Comparison of ENCODE assay signal across 18 cellular contexts in the genomic region with DNA sequence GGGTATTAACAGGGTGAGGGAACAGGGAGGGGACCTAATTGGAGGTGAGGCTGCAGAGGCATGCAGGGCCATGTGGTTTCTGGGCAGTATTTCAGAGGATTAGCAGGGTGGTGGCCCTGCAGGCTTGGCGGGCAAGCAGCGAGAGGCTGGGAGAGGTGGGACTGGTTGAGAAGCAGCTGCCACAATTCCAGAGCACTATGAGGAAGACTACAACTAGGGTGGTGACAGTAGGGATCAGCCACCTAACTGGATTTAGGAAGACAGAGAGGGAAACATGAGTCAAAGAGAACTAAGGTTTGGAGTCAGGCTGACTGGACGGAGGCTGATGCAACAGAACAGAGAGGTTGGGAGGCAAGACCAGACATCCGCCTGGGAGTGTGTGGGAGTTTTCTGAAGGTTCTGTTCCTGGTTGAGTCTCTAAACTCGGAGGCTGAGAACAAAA. TPM values are rescaled to one million over a fixed set of nuclear protein-coding genes. Genes with fewer than 3 reads are reported as not detected.
DNase-seq lines count a peak whose midpoint lies in the region; ATAC-seq and TF ChIP-seq lines count a peak whose summit lies in the region.
"Had no signal": no experiment of that assay in that cellular context is flagged by ENCODE, and none has a peak within 500 bp of the region (broad histone marks: within the 10 kb centered on the region; RNA-seq: fewer than 3 reads in every experiment).

No MANE protein-coding gene starts in this region.

- no peak overlapping the region for H3K27ac ChIP-seq in HUES6 (ENCODE audit: low read depth, low read length)
- no peak overlapping the region for H3K27ac ChIP-seq in WERI-Rb-1
- H3K27ac ChIP-seq in iPS-18a (ENCODE audit: low read length), result no peak overlapping the region
- H3K27ac ChIP-seq: left lung had no signal

- H3K36me3 Mint-ChIP-seq in Caco-2 (ENCODE audit: insufficient read depth, unreplicated experiment), result peaks cover 2% of the 10 kb centered on the region
- H3K36me3 Mint-ChIP-seq: naive B cell had no signal

- H3K36me3 ChIP-seq in Caco-2 (ENCODE audit: control insufficient read depth, insufficient read depth, low read length) (no peaks in the 10 kb centered on the region), HUES6 (ENCODE audit: control insufficient read depth, insufficient read depth, low read length) (no peaks in the 10 kb centered on the region), WERI-Rb-1 (no peaks in the 10 kb centered on the region), iPS-18a (ENCODE audit: control insufficient read depth, low read depth, low read length) (no peaks in the 10 kb centered on the region)
- H3K36me3 ChIP-seq: BE2C, left lung had no signal

- H3K27me3 ChIP-seq in Caco-2 (replicated peaks; ENCODE audit: control insufficient read depth, insufficient read depth, low read length) (no peaks in the 10 kb centered on the region), HUES6 (ENCODE audit: control insufficient read depth, insufficient read depth, low read length) (peaks cover 57% of the 10 kb centered on the region), WERI-Rb-1 (ENCODE audit: insufficient read depth, low read depth, severe bottlenecking) (no peaks in the 10 kb centered on the region), iPS-18a (ENCODE audit: control insufficient read depth, insufficient read depth, low read length) (peaks cover 27% of the 10 kb centered on the region)
- H3K27me3 ChIP-seq: BE2C had no signal

- no TSS peak for BruUV-seq in Caco-2 (replicated peaks; lab: Mats Ljungman, UMichigan)

- CTCF ChIA-PET in Caco-2 (lab: Charles Lee), result no interaction called here

- H3K9ac ChIP-seq in HUES6 (ENCODE audit: low read length), result peak overlapping the region; percentile 53
- peak overlapping the region; percentile 10 for H3K9ac ChIP-seq in iPS-18a (ENCODE audit: low read length)

- peaks cover 6% of the 10 kb centered on the region for H3K4me1 Mint-ChIP-seq in Caco-2 (ENCODE audit: low read depth, unreplicated experiment)

- intact Hi-C loops in Caco-2 (cut with micrococcal nuclease; ENCODE audit: unreplicated experiment), result no loop called here

- H3K4me1 ChIP-seq in Caco-2, result no peaks in the 10 kb centered on the region
- H3K4me1 ChIP-seq in HUES6 (ENCODE audit: control insufficient read depth, insufficient read depth, low read length), result peaks cover 6% of the 10 kb centered on the region; the same call in 1 of the 2 replicates
- no peaks in the 10 kb centered on the region for H3K4me1 ChIP-seq in iPS-18a (ENCODE audit: control insufficient read depth, low read depth, low read length)
- H3K4me1 ChIP-seq: BE2C had no signal

- no peaks in the 10 kb centered on the region for H3K9me3 ChIP-seq in Caco-2
- H3K9me3 ChIP-seq in HUES6 (ENCODE audit: control insufficient read depth, insufficient read depth, low read depth, low read length), result no peaks in the 10 kb centered on the region
- no peaks in the 10 kb centered on the region for H3K9me3 ChIP-seq in WERI-Rb-1 (ENCODE audit: severe bottlenecking)
- H3K9me3 ChIP-seq in iPS-18a (ENCODE audit: control insufficient read depth, low read depth, low read length), result no peaks in the 10 kb centered on the region
- H3K9me3 ChIP-seq: BE2C, left lung had no signal

- ATAC-seq in GM21723 (IDR thresholded peaks at IDR 0.05; ENCODE audit: unreplicated experiment) (no peak), HG02870 (IDR thresholded peaks at IDR 0.05; ENCODE audit: unreplicated experiment) (no peak)
- ATAC-seq: activated T-cell treated with anti-CD3 and anti-CD28 coated beads, Interleukin-2, amount 50 U/mL, for 4 hours; left lung; Panc1 had no signal

- no peaks in the 10 kb centered on the region for H3K27me3 Mint-ChIP-seq in Caco-2 (ENCODE audit: insufficient read depth, unreplicated experiment)

- no peak for TF ChIP-seq CTCF in Caco-2 (IDR thresholded peaks at IDR 0.05; ENCODE audit: insufficient read depth in 1 of 2, low read depth in 1 of 2, low read length in 1 of 2, severe bottlenecking in 1 of 2, unreplicated experiment in 1 of 2)
- TF ChIP-seq CTCF in WERI-Rb-1 (IDR thresholded peaks at IDR 0.05; ENCODE audit: low read depth, low read length), result no peak

- H3K27ac Mint-ChIP-seq in Caco-2 (ENCODE audit: unreplicated experiment), result peak overlapping the region; percentile 76
- H3K27ac Mint-ChIP-seq: naive B cell had no signal

- no peak overlapping the region for H3K4me3 Mint-ChIP-seq in Caco-2 (ENCODE audit: unreplicated experiment)
- H3K4me3 Mint-ChIP-seq: activated T-cell treated with anti-CD3 and anti-CD28 coated beads, Interleukin-2, amount 50 U/mL, for 4 hours had no signal

- DNase-seq in Caco-2, result no peak
- peak; percentile 50 for DNase-seq in WERI-Rb-1
- no peak for DNase-seq in NCI-H1694 (lab: John Stamatoyannopoulos, UW)
- no peak for DNase-seq in activated naive CD4-positive, alpha-beta T cell (lab: John Stamatoyannopoulos, UW)
- DNase-seq: activated T-cell treated with anti-CD3 and anti-CD28 coated beads, Interleukin-2, amount 50 U/mL, for 4 hours; BE2C; hippocampal formation; left lung; naive B cell; NCI-H1436 treated with DMSO at 0.1 percent for 48 hours; NCI-H524 treated with DMSO at 0.1 percent for 48 hours had no signal

- POLR2A ChIA-PET in Caco-2 (lab: Charles Lee), result no interaction called here

- no peak overlapping the region for H3K4me3 ChIP-seq in Caco-2 (ENCODE audit: low read depth, low read length)
- no peak overlapping the region for H3K4me3 ChIP-seq in HUES6 (ENCODE audit: low read depth, low read length)
- no peak overlapping the region for H3K4me3 ChIP-seq in WERI-Rb-1 (ENCODE audit: low read depth, low read length)
- no peak overlapping the region for H3K4me3 ChIP-seq in iPS-18a (ENCODE audit: low read length)
- H3K4me3 ChIP-seq: left lung had no signal

- no peaks in the 10 kb centered on the region for H3K9me3 Mint-ChIP-seq in Caco-2 (ENCODE audit: unreplicated experiment)
- H3K9me3 Mint-ChIP-seq: activated T-cell treated with anti-CD3 and anti-CD28 coated beads, Interleukin-2, amount 50 U/mL, for 4 hours; naive B cell had no signal

RNA-seq across cellular contexts. Expression of a gene that starts 12.3 kb away (rescaled TPM):
- not detected in 2 replicates for total RNA-seq in Caco-2 (2022)
- total RNA-seq: activated T-cell treated with anti-CD3 and anti-CD28 coated beads, Interleukin-2, amount 50 U/mL, for 4 hours; subcutaneous adipose tissue; T-helper 1 cell treated with Interleukin-12 subunit alpha and Interleukin-12 subunit beta and Interleukin-4 antibody, amounts not matched to agents 30 ng/mL and 1 ng/mL, for 36 hours had no signal

RNA-seq across cellular contexts. Expression of a gene that starts 17.9 kb away (rescaled TPM):
- not detected in 2 replicates for total RNA-seq in Caco-2 (2022)
- total RNA-seq: subcutaneous adipose tissue had no signal

RNA-seq across cellular contexts. Expression of a gene that starts 18.5 kb away (rescaled TPM):
- total RNA-seq in Caco-2 (2022), result 0.34 and 0.39 TPM in 2 replicates
- total RNA-seq: subcutaneous adipose tissue; T-helper 1 cell treated with Interleukin-12 subunit alpha and Interleukin-12 subunit beta and Interleukin-4 antibody, amounts not matched to agents 30 ng/mL and 1 ng/mL, for 36 hours had no signal

RNA-seq across cellular contexts. Expression of a gene that starts 46.2 kb away (rescaled TPM):
- 10.6 and 10.8 TPM in 2 replicates for total RNA-seq in Caco-2 (2022)

RNA-seq across cellular contexts. Expression of a gene that starts 56.8 kb away (rescaled TPM):
- total RNA-seq in Caco-2 (2022), result 10.5 and 12.2 TPM in 2 replicates
